In the genomic region with DNA sequence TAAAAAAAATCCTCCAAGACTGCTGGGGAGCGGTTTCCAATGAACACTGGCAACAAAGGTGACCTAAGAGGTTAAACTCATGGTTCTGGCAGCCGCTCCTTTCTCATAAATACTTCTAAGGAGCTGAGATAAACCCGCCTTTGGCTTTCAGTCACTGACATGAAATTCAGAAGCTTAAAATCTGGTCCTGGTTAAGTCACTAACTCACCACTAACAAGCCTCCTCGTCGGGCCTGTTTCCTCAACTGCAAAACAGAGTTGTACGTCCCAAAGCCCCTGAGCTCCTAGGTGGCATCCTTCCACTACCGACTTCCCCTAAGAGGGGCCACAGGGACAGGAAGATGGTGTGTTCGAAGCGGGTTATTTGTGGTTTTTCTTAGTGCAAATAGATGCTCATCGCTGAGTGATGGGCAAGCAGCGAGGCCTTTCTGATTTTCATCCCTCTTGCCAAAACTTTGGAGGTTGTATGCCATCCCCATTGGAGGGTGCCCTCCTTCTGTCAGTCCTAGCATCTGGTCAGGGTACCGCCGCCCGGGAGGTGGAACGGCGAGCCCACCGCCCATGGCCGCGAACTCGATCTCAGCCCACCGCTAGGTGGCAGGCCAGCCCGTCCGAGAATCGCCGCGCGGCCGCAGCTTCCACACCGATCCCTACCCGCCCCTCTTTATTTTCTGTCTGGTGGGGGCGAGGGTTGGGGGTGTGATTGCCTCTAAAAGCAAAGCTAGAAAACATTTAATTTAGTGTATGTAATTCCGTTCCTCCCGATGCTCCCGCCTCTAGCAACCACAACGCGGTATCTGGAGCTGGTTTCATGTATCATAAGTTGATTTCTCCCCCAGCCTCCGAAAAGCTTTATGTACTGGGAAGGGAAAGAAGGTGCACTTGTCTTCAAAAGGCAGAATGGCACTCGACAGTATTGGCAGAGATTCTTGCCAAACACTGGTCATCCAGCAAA, we compare ENCODE assay signal across 9 cellular contexts. TPM values are rescaled to one million over a fixed set of nuclear protein-coding genes. Genes with fewer than 3 reads are reported as not detected.
DNase-seq lines count a peak whose midpoint lies in the region; ATAC-seq and TF ChIP-seq lines count a peak whose summit lies in the region.
"Had no signal": no experiment of that assay in that cellular context is flagged by ENCODE, and none has a peak within 500 bp of the region (broad histone marks: within the 10 kb centered on the region; RNA-seq: fewer than 3 reads in every experiment).

No MANE protein-coding gene starts in this region.

- H2AFZ ChIP-seq in neural cell (ENCODE audit: low read depth, low read length), result no peak overlapping the region

- H3K9me3 ChIP-seq in BE2C (no peaks in the 10 kb centered on the region), neural cell (ENCODE audit: low read length) (no peaks in the 10 kb centered on the region), thoracic aorta (no peaks in the 10 kb centered on the region)

- H3K9me2 ChIP-seq in neural cell (ENCODE audit: insufficient read depth, low read length), result no peaks in the 10 kb centered on the region

- H3F3A ChIP-seq in neural cell (ENCODE audit: insufficient read depth, low read length, poor library complexity, severe bottlenecking), result peaks cover 8% of the 10 kb centered on the region

- H3K9ac ChIP-seq in neural cell (ENCODE audit: low read length), result peak overlapping the region; percentile 36

- peak; percentile 95 for TF ChIP-seq RAD21 in neural cell (conservative IDR thresholded peaks at IDR 0.05)

- TF ChIP-seq EP300 in neural cell (conservative IDR thresholded peaks at IDR 0.05; ENCODE audit: poor library complexity, severe bottlenecking), result no peak

- H4K20me1 ChIP-seq in neural cell (ENCODE audit: insufficient read depth), result no peaks in the 10 kb centered on the region

- peak; percentile 80 for TF ChIP-seq CTCF in BE2C (IDR thresholded peaks at IDR 0.05; ENCODE audit: low read depth, low read length)
- peak; percentile 85 for TF ChIP-seq CTCF in HFF-Myc (IDR thresholded peaks at IDR 0.05; ENCODE audit: low read depth, low read length, missing control alignments)
- TF ChIP-seq CTCF in foreskin keratinocyte (conservative IDR thresholded peaks at IDR 0.05), result peak; percentile 86
- TF ChIP-seq CTCF in neural cell (IDR thresholded peaks at IDR 0.05; ENCODE audit: poor library complexity, severe bottlenecking), result peak; percentile 98
- TF ChIP-seq CTCF in thoracic aorta (IDR thresholded peaks at IDR 0.05), result peak; percentile 95

- H3K27ac ChIP-seq in foreskin keratinocyte (peak overlapping the region; percentile 39), neural cell (ENCODE audit: low read length) (no peak overlapping the region), thoracic aorta (peak overlapping the region; percentile 98 to 100)

- peak overlapping the region; percentile 60 for H3K4me2 ChIP-seq in neural cell (ENCODE audit: low read length)

- peaks cover 6% of the 10 kb centered on the region; the same call in 1 of the 2 replicates for H3K27me3 ChIP-seq in BE2C
- no peaks in the 10 kb centered on the region for H3K27me3 ChIP-seq in foreskin keratinocyte
- peaks cover 56% of the 10 kb centered on the region for H3K27me3 ChIP-seq in neural cell (ENCODE audit: insufficient read depth, low read depth, low read length)
- no peaks in the 10 kb centered on the region for H3K27me3 ChIP-seq in thoracic aorta (replicated peaks; ENCODE audit: insufficient read depth)

- peak; percentile 71 for DNase-seq in BE2C
- DNase-seq in HFF-Myc (ENCODE audit: extremely low read depth, low read depth), result peak; percentile 69
- DNase-seq in RKO (ENCODE audit: low spot score), result peak; percentile 66
- DNase-seq in activated naive CD4-positive, alpha-beta T cell treated with Interleukin-2 at 50 U/mL for 16 hours, result peak; percentile 73
- DNase-seq in foreskin keratinocyte, result peak; percentile 27 to 50
- DNase-seq in thoracic aorta (ENCODE audit: low spot score), result no peak

- no peaks in the 10 kb centered on the region for H3K36me3 ChIP-seq in BE2C
- H3K36me3 ChIP-seq in neural cell (ENCODE audit: insufficient read depth, low read length), result no peaks in the 10 kb centered on the region
- no peaks in the 10 kb centered on the region for H3K36me3 ChIP-seq in thoracic aorta

- H3K4me3 ChIP-seq in BE2C (ENCODE audit: low read depth, low read length) (peak overlapping the region; percentile 76), HFF-Myc (replicated peaks; ENCODE audit: low read depth, low read length) (peak overlapping the region; percentile 48), neural cell (ENCODE audit: low read length) (peak overlapping the region; percentile 67), thoracic aorta (peak overlapping the region; percentile 92)

- H3K4me1 ChIP-seq in BE2C, result no peaks in the 10 kb centered on the region
- peaks cover 13% of the 10 kb centered on the region for H3K4me1 ChIP-seq in foreskin keratinocyte
- peaks cover 13 to 37% of the 10 kb centered on the region in 2 donors for H3K4me1 ChIP-seq in thoracic aorta (ENCODE audit: control insufficient read depth in 1 of 2, low read depth in 2 of 2)

- no peak for ATAC-seq in foreskin keratinocyte
- ATAC-seq in thoracic aorta (ENCODE audit: insufficient number of reproducible peaks, low FRiP score, low read depth), result no peak
- no peak for ATAC-seq in HG02763 (IDR thresholded peaks at IDR 0.05; ENCODE audit: unreplicated experiment)

- H3K79me2 ChIP-seq in neural cell (replicated peaks; ENCODE audit: insufficient read depth, low read length), result peaks cover 17% of the 10 kb centered on the region

TF ChIP-seq in neural cell, 6 proteins besides CTCF, POLR2A, EP300 and RAD21:
- TF ChIP-seq SMC3 (conservative IDR thresholded peaks at IDR 0.05; ENCODE audit: poor library complexity) (peak; percentile 95), POLR2AphosphoS5 (IDR thresholded peaks at IDR 0.05) (no peak)

RNA-seq across cellular contexts. Expression of a gene that starts 4.5 kb away (rescaled TPM):
- 1.2 TPM for polyA plus RNA-seq in BE2C (2012; ENCODE audit: insufficient read depth, insufficient read length, low read depth)
- 7.1 and 7.7 TPM in 2 replicates for total RNA-seq in foreskin keratinocyte
- 1.9 and 2.3 TPM in 2 replicates for polyA plus RNA-seq in foreskin keratinocyte
- 4.3 and 5.2 TPM in 2 replicates for polyA plus RNA-seq in neural cell
- 4.1 and 6.1 TPM in 2 replicates for polyA minus RNA-seq in neural cell
- 100 to 1,000 TPM; 148 to 169 TPM for total RNA-seq in thoracic aorta

RNA-seq across cellular contexts. Expression of a gene that starts 38.4 kb away (rescaled TPM):
- polyA plus RNA-seq in BE2C (2012; ENCODE audit: insufficient read depth, insufficient read length, low read depth), result not detected
- total RNA-seq in foreskin keratinocyte, result not detected in 2 replicates
- not detected in 2 replicates for polyA plus RNA-seq in foreskin keratinocyte
- polyA plus RNA-seq in neural cell, result not detected in 2 replicates
- not detected in 2 replicates for polyA minus RNA-seq in neural cell
- total RNA-seq in thoracic aorta, result not detected
- total RNA-seq: NCI-H460 had no signal

Comparison
In these comparisons a context has a peak if more than half of its experiments do, and no peak if none do; other contexts are left out.
1. RNA of a gene that starts 4.5 kb away (total RNA-seq): 148 to 169 TPM in thoracic aorta; 7.1 to 7.7 TPM in foreskin keratinocyte; every median in the first group is over 10 times any median in the second.
2. Peak in every context shown above with its lines, with median percentiles within 50 percentile points of each other: H3K4me3 ChIP-seq and CTCF ChIP-seq.